ENCODE assay signal across 15 cellular contexts in genomic region chr2:98474979-98475632, GRCh38. TPM values are rescaled to one million over a fixed set of nuclear protein-coding genes. Genes with fewer than 3 reads are reported as not detected.
DNase-seq lines count a peak whose midpoint lies in the region; ATAC-seq and TF ChIP-seq lines count a peak whose summit lies in the region.
"Had no signal": no experiment of that assay in that cellular context is flagged by ENCODE, and none has a peak within 500 bp of the region (broad histone marks: within the 10 kb centered on the region; RNA-seq: fewer than 3 reads in every experiment).

No MANE protein-coding gene starts in this region.

- TF ChIP-seq CTCF in endothelial cell (IDR thresholded peaks at IDR 0.05; ENCODE audit: unreplicated experiment): no peak
- no peak for TF ChIP-seq CTCF in esophagus squamous epithelium (IDR thresholded peaks at IDR 0.05)

- H3K36me3 ChIP-seq in H7 (replicated peaks; ENCODE audit: control insufficient read depth, insufficient read depth, low read length): no peaks in the 10 kb centered on the region
- H3K36me3 ChIP-seq in esophagus squamous epithelium: no peaks in the 10 kb centered on the region
- H3K36me3 ChIP-seq: left ventricle myocardium inferior had no signal

- peak overlapping the region; percentile 5 for H3K27ac Mint-ChIP-seq in endothelial cell (ENCODE audit: unreplicated experiment)

- no peak overlapping the region for H3K27ac ChIP-seq in esophagus squamous epithelium
- H3K27ac ChIP-seq: left ventricle myocardium inferior had no signal

- H3K27me3 Mint-ChIP-seq in endothelial cell (ENCODE audit: unreplicated experiment): peaks cover 4% of the 10 kb centered on the region

- no peak for TF ChIP-seq POLR2A in esophagus squamous epithelium (IDR thresholded peaks at IDR 0.05)

- peaks cover 13% of the 10 kb centered on the region for H3K36me3 Mint-ChIP-seq in endothelial cell (ENCODE audit: low read depth, unreplicated experiment)

- H3K4me1 ChIP-seq in esophagus squamous epithelium: peaks cover 14 to 91% (median 45%) of the 10 kb centered on the region in 3 donors

- H3K9me3 ChIP-seq in esophagus squamous epithelium: no peaks in the 10 kb centered on the region
- H3K9me3 ChIP-seq: left ventricle myocardium inferior had no signal

- no peak overlapping the region for H3K4me3 Mint-ChIP-seq in endothelial cell (ENCODE audit: unreplicated experiment)

- peaks cover 13% of the 10 kb centered on the region for H3K4me1 Mint-ChIP-seq in endothelial cell (ENCODE audit: unreplicated experiment)

- H3K9me3 Mint-ChIP-seq in endothelial cell (ENCODE audit: unreplicated experiment): no peaks in the 10 kb centered on the region

- ATAC-seq in HG02852 (IDR thresholded peaks at IDR 0.05; ENCODE audit: unreplicated experiment): no peak

- DNase-seq in NCI-H1092 treated with DMSO at 0.1 percent for 48 hours (lab: John Stamatoyannopoulos, UW) (peak; percentile 26), NCI-H1092 (lab: John Stamatoyannopoulos, UW) (no peak), H7 (peak; percentile 50), NCI-H82 treated with DMSO at 0.1 percent for 48 hours (lab: John Stamatoyannopoulos, UW; ENCODE audit: unreplicated experiment) (peak; percentile 8), endothelial cell (ENCODE audit: low spot score) (no peak), esophagus squamous epithelium (lab: John Stamatoyannopoulos, UW) (no peak)
- no peak for DNase-seq in activated CD4-positive, CD25-positive, alpha-beta regulatory T cell (lab: John Stamatoyannopoulos, UW)
- DNase-seq: 8988T; activated CD4-positive, alpha-beta T cell treated with anti-CD3 and anti-CD28 coated beads for 48 hours; COR-L47; erythroblast; left ventricle myocardium inferior; MV-4-11; trophoblast cell had no signal

- WGBS in esophagus squamous epithelium, 2 donors: 86 to 87% methylated on average over 5 of the region's 5 CpGs

- intact Hi-C loops in esophagus squamous epithelium (cut with DNase I): no loop called here

- H3K27me3 ChIP-seq in H7 (ENCODE audit: control insufficient read depth, insufficient read depth, low read length): no peaks in the 10 kb centered on the region
- H3K27me3 ChIP-seq in esophagus squamous epithelium: peaks cover 0 to 21% (median 0%) of the 10 kb centered on the region in 4 donors

- H3K4me3 ChIP-seq in H7 (ENCODE audit: insufficient read depth, low read depth, low read length) (no peak overlapping the region), esophagus squamous epithelium (no peak overlapping the region)
- H3K4me3 ChIP-seq: left ventricle myocardium inferior had no signal

RNA-seq across cellular contexts. Expression of gene INPP4A, which starts 30.4 kb away (rescaled TPM):
- 30.3 and 32.0 TPM in 2 replicates for total RNA-seq in H7 (2014; rRNA removed; shearing (Covaris generic))
- 26.8 TPM for total RNA-seq in endothelial cell (ENCODE audit: unreplicated experiment)
- total RNA-seq in esophagus squamous epithelium: 10 to 100 TPM in 2 of 4 donors, 1 to 10 TPM in 2; 7.4 to 17.9 (median 9.4) TPM

Comparison
In these comparisons a context has a peak if more than half of its experiments do, and no peak if none do; other contexts are left out.
1. DNase-seq: peak in NCI-H1092 treated with DMSO at 0.1 percent for 48 hours (single experiment), H7 (single experiment) and NCI-H82 treated with DMSO at 0.1 percent for 48 hours (single experiment); none in NCI-H1092 (single experiment), endothelial cell (single experiment), activated CD4-positive, CD25-positive, alpha-beta regulatory T cell (0 of 4) and esophagus squamous epithelium (single experiment).